ENCODE assay signal across 8 cellular contexts in genomic region chr3:105366302-105367062, GRCh38. TPM values are rescaled to one million over a fixed set of nuclear protein-coding genes. Genes with fewer than 3 reads are reported as not detected.
A peak's percentile ranks its signal among the peaks of the same experiment; 100 is the strongest.
DNase-seq lines count a peak whose midpoint lies in the region; ATAC-seq, FAIRE-seq and TF ChIP-seq lines count a peak whose summit lies in the region.

ALCAM (plus strand) TSS chr3:105366909.

- H3K9me3 ChIP-seq in heart left ventricle, result no peaks in the 10 kb centered on the region
- no peaks in the 10 kb centered on the region for H3K9me3 ChIP-seq in upper lobe of left lung

- WGBS in adipose tissue, 3 donors, result 0 to 1% (median 0%) methylated on average over 47 to 48 of the region's 48 CpGs
- WGBS in heart left ventricle, 4 donors, result 0 to 2% (median 1%) methylated on average over 32 to 48 of the region's 48 CpGs
- 1% methylated on average over 17 to 46 of the region's 48 CpGs for WGBS in upper lobe of left lung, 2 donors

- intact Hi-C loops in heart left ventricle (cut with DNase I), result loop anchor here in 7 of 10 donors (5.0 to 10.0 kb wide), 4 partner anchors 739 to 1094 kb away; no protein-coding TSS in a partner anchor

- H3K4me1 ChIP-seq in heart left ventricle (peaks cover 0 to 43% (median 21%) of the 10 kb centered on the region in 12 donors), upper lobe of left lung (peaks cover 0 to 40% (median 11%) of the 10 kb centered on the region in 4 donors)

- ATAC-seq in HG02759 (IDR thresholded peaks at IDR 0.05; ENCODE audit: unreplicated experiment) (peak; percentile 63), heart left ventricle (peak; percentile 88 to 98 (median 96)), upper lobe of left lung (ENCODE audit: low FRiP score in 2 of 2) (peak; percentile 92 to 97)

- H3K27ac ChIP-seq in adipose tissue (ENCODE audit: low read depth, low read length) (peak within 1 kb of the TSS; percentile 42), heart left ventricle (peak within 1 kb of the TSS in 6 of 12 donors; percentile 17 to 73 (median 38)), upper lobe of left lung (peak within 1 kb of the TSS; percentile 86 to 91 (median 89))

- FAIRE-seq in GM12891 (lab: Jason Lieb, UNC), result peak; percentile 88

- peak within 1 kb of the TSS; percentile 25 to 72 (median 62) for H3K4me3 ChIP-seq in heart left ventricle
- H3K4me3 ChIP-seq in upper lobe of left lung, result peak within 1 kb of the TSS; percentile 56 to 69 (median 64)

- TF ChIP-seq EP300 in upper lobe of left lung (IDR thresholded peaks at IDR 0.05), result peak in 1 of 4 donors; percentile 2

- DNase-seq in GM12891 (ENCODE audit: insufficient read length, low spot score), result peak; percentile 49
- peak; percentile 95 for DNase-seq in NCI-H1105 treated with DMSO at 0.1 percent for 48 hours (lab: John Stamatoyannopoulos, UW)
- DNase-seq in SW480 (ENCODE audit: low spot score), result peak; percentile 87
- DNase-seq in heart left ventricle, result peak; percentile 86 to 94 (median 90)
- peak; percentile 98 for DNase-seq in pons (ENCODE audit: low spot score)
- DNase-seq in upper lobe of left lung, result peak; percentile 97 to 99

- H3K36me3 ChIP-seq in heart left ventricle, result no peaks in the 10 kb centered on the region
- no peaks in the 10 kb centered on the region for H3K36me3 ChIP-seq in upper lobe of left lung

- peak in 10 of 12 donors; percentile 15 to 59 (median 36) for TF ChIP-seq CTCF in heart left ventricle (IDR thresholded peaks at IDR 0.05)
- peak; percentile 26 to 94 (median 66) for TF ChIP-seq CTCF in upper lobe of left lung (IDR thresholded peaks at IDR 0.05)

- TF ChIP-seq POLR2A in GM12891 (IDR thresholded peaks at IDR 0.05; ENCODE audit: low read depth, low read length), result peak; percentile 48
- TF ChIP-seq POLR2A in heart left ventricle (IDR thresholded peaks at IDR 0.05), result no peak
- peak in 3 of 4 donors; percentile 83 to 93 (median 87) for TF ChIP-seq POLR2A in upper lobe of left lung (IDR thresholded peaks at IDR 0.05)

- H3K27me3 ChIP-seq in heart left ventricle, result no peaks in the 10 kb centered on the region
- no peaks in the 10 kb centered on the region for H3K27me3 ChIP-seq in upper lobe of left lung

TF ChIP-seq in GM12891, 5 proteins besides CTCF, POLR2A, EP300 and RAD21:
- TF ChIP-seq POU2F2 (IDR thresholded peaks at IDR 0.05; ENCODE audit: low read depth, low read length), result no peak; the same call in 1 of the 2 replicates
- 0 out of 2 replicates have a peak, but pooled peaks have one; percentile 2 for TF ChIP-seq POLR2AphosphoS5 (IDR thresholded peaks at IDR 0.05; ENCODE audit: low read depth, low read length)
- peak; percentile 14; the same call in 1 of the 2 replicates for TF ChIP-seq TAF1 (IDR thresholded peaks at IDR 0.05; ENCODE audit: low read depth, low read length)
- 0 out of 2 replicates have a peak, but pooled peaks have one; percentile 31 for TF ChIP-seq SPI1 (IDR thresholded peaks at IDR 0.05; ENCODE audit: low read depth, low read length)
- no peak for TF ChIP-seq PAX5 (IDR thresholded peaks at IDR 0.05; ENCODE audit: insufficient read depth, low read length, severe bottlenecking)

RNA-seq across cellular contexts. Expression of gene ALCAM, which starts in this region (rescaled TPM):
- 13.2 TPM for polyA plus RNA-seq in GM12891 (2012; ENCODE audit: low read depth, missing spikeins)
- polyA plus RNA-seq in adipose tissue (10 to 100 TPM in 1 of 3 donors, 1 to 10 TPM in 2; 2.9 to 14.6 (median 3.6) TPM), heart left ventricle (1 to 10 TPM in 1 of 2 donors, under 1 TPM in 1; 0.91 to 5.8 TPM)
- total RNA-seq in heart left ventricle (10 to 100 TPM in 2 of 9 donors, 1 to 10 TPM in 7; 2.3 to 19.9 (median 5.5) TPM), upper lobe of left lung (100 to 1,000 TPM; 129 to 390 (median 186) TPM)

Comparison
In these comparisons a context has a peak if more than half of its experiments do, and no peak if none do; other contexts are left out.
1. RNA of gene ALCAM (total RNA-seq): 129 to 390 TPM in upper lobe of left lung; 2.3 to 19.9 TPM in heart left ventricle; every median in the first group is over 4 times any median in the second.
2. POLR2A ChIP-seq: peak in GM12891 (single experiment) and upper lobe of left lung (3 of 4); none in heart left ventricle (0 of 2).
3. Peak in every context shown above with its lines, with median percentiles within 50 percentile points of each other: DNase-seq and ATAC-seq.